Comparison of ENCODE assay signal across 11 cellular contexts in genomic region chr13:75416327-75417005, GRCh38.
DNase-seq lines count a peak whose midpoint lies in the region; ATAC-seq and TF ChIP-seq lines count a peak whose summit lies in the region.
"Had no signal": no experiment of that assay in that cellular context is flagged by ENCODE, and none has a peak within 500 bp of the region (broad histone marks: within the 10 kb centered on the region; RNA-seq: fewer than 3 reads in every experiment).

No MANE protein-coding gene starts in this region.

- H3K4me3 Mint-ChIP-seq in neural crest cell = no peak overlapping the region
- H3K4me3 Mint-ChIP-seq in chondrocyte (ENCODE audit: unreplicated experiment) = no peak overlapping the region

- peak overlapping the region in 1 of 2 donors; percentile 43 for H3K27ac ChIP-seq in ovary
- H3K27ac ChIP-seq: thoracic aorta had no signal

- no peaks in the 10 kb centered on the region for H3K36me3 ChIP-seq in ovary
- H3K36me3 ChIP-seq: thoracic aorta had no signal

- peaks cover 30% of the 10 kb centered on the region for H3K4me1 ChIP-seq in ovary (ENCODE audit: insufficient read depth)

- 16 to 29% (median 22%) methylated on average over 6 of the region's 6 CpGs for WGBS in ovary, 3 donors

- no peaks in the 10 kb centered on the region for H3K36me3 Mint-ChIP-seq in neural crest cell (ENCODE audit: low read depth)
- no peaks in the 10 kb centered on the region for H3K36me3 Mint-ChIP-seq in chondrocyte (ENCODE audit: low read depth)

- intact Hi-C loops in ovary (cut with DNase I) = no loop called here

- no peaks in the 10 kb centered on the region for H3K27me3 ChIP-seq in ovary

- no peak overlapping the region for H3K4me3 ChIP-seq in ovary
- H3K4me3 ChIP-seq: thoracic aorta had no signal

- DNase-seq in neural crest cell (ENCODE audit: low read depth, low spot score) = no peak
- DNase-seq in ovary = no peak
- no peak for DNase-seq in NCI-H226
- no peak for DNase-seq in chondrocyte (ENCODE audit: low spot score)
- DNase-seq: activated CD8-positive, alpha-beta memory T cell treated with anti-CD3 and anti-CD28 coated beads, Interleukin-2, amount 50 U/mL, for 4 hours; NCI-H526 had no signal

- H3K27ac Mint-ChIP-seq in neural crest cell (ENCODE audit: unreplicated experiment) (peak overlapping the region; percentile 67), chondrocyte (ENCODE audit: unreplicated experiment) (no peak overlapping the region)

- H3K9me3 Mint-ChIP-seq in neural crest cell = no peaks in the 10 kb centered on the region
- no peaks in the 10 kb centered on the region for H3K9me3 Mint-ChIP-seq in chondrocyte (ENCODE audit: low read depth)

- no peak for TF ChIP-seq EP300 in ovary (IDR thresholded peaks at IDR 0.05)

- H3K27me3 Mint-ChIP-seq in neural crest cell (ENCODE audit: low read depth) (no peaks in the 10 kb centered on the region), chondrocyte (ENCODE audit: low read depth) (no peaks in the 10 kb centered on the region)

- TF ChIP-seq CTCF in neural crest cell (conservative IDR thresholded peaks at IDR 0.05) (no peak), ovary (IDR thresholded peaks at IDR 0.05) (no peak), chondrocyte (IDR thresholded peaks at IDR 0.05) (no peak)

- H3K4me1 Mint-ChIP-seq in neural crest cell = peaks cover 29% of the 10 kb centered on the region
- H3K4me1 Mint-ChIP-seq in chondrocyte (ENCODE audit: low read depth) = peaks cover 35% of the 10 kb centered on the region

- H3K9me3 ChIP-seq in ovary = no peaks in the 10 kb centered on the region
- H3K9me3 ChIP-seq: thoracic aorta had no signal

- no peak for TF ChIP-seq POLR2A in ovary (IDR thresholded peaks at IDR 0.05)

- peak; percentile 53 for ATAC-seq in GM18519 (IDR thresholded peaks at IDR 0.05; ENCODE audit: low FRiP score, unreplicated experiment)
- ATAC-seq in GM21619 (IDR thresholded peaks at IDR 0.05; ENCODE audit: unreplicated experiment) = peak; percentile 72
- peak; percentile 50 for ATAC-seq in HG03565 (IDR thresholded peaks at IDR 0.05; ENCODE audit: unreplicated experiment)
- no peak for ATAC-seq in GM19328 (IDR thresholded peaks at IDR 0.05; ENCODE audit: unreplicated experiment)
